In the genomic region with DNA sequence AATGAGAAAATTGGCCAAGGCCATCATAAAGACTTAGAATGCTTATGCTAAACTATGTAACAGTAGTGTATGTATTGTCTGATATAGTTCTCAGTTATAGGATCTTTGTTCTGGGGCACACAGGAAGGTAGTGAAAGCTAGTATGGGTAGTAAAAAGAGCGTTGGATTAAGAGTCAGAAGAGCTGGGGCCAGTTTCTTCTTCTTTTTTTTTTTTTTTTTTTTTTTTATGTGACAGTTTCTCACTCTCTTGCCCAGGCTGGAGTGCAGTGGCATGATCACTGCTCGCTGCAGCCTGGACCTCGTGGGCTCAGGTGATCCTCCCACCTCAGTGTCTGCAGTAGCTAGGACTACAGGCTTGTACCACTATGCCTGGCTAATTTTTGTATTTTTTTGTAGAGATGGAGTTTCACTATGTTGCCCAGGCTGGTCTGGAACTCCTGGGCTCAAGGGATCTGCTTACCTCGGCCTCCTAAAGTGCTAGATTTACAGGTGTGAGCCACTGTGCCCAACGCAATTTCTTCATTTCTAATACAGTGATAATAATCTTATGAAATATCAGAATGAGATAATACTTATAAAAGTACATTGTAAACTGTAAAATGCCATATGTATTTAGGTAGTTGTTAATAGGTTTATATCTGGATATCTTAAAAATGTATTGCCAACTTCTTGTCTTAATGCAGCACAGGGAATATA, we compare ENCODE assay signal across 1 cellular context.
TF ChIP-seq lines count a peak whose summit lies in the region.

No MANE protein-coding gene starts in this region.

TF ChIP-seq in WTC11, 78 proteins besides CTCF, POLR2A, EP300 and RAD21 (continued from another document):
- TF ChIP-seq, protein P1, sequence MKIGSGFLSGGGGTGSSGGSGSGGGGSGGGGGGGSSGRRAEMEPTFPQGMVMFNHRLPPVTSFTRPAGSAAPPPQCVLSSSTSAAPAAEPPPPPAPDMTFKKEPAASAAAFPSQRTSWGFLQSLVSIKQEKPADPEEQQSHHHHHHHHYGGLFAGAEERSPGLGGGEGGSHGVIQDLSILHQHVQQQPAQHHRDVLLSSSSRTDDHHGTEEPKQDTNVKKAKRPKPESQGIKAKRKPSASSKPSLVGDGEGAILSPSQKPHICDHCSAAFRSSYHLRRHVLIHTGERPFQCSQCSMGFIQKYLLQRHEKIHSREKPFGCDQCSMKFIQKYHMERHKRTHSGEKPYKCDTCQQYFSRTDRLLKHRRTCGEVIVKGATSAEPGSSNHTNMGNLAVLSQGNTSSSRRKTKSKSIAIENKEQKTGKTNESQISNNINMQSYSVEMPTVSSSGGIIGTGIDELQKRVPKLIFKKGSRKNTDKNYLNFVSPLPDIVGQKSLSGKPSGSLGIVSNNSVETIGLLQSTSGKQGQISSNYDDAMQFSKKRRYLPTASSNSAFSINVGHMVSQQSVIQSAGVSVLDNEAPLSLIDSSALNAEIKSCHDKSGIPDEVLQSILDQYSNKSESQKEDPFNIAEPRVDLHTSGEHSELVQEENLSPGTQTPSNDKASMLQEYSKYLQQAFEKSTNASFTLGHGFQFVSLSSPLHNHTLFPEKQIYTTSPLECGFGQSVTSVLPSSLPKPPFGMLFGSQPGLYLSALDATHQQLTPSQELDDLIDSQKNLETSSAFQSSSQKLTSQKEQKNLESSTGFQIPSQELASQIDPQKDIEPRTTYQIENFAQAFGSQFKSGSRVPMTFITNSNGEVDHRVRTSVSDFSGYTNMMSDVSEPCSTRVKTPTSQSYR (CRISPR knock-in tag; IDR thresholded peaks at IDR 0.05): no peak
- TF ChIP-seq, protein P2, sequence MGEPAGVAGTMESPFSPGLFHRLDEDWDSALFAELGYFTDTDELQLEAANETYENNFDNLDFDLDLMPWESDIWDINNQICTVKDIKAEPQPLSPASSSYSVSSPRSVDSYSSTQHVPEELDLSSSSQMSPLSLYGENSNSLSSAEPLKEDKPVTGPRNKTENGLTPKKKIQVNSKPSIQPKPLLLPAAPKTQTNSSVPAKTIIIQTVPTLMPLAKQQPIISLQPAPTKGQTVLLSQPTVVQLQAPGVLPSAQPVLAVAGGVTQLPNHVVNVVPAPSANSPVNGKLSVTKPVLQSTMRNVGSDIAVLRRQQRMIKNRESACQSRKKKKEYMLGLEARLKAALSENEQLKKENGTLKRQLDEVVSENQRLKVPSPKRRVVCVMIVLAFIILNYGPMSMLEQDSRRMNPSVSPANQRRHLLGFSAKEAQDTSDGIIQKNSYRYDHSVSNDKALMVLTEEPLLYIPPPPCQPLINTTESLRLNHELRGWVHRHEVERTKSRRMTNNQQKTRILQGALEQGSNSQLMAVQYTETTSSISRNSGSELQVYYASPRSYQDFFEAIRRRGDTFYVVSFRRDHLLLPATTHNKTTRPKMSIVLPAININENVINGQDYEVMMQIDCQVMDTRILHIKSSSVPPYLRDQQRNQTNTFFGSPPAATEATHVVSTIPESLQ (CRISPR knock-in tag; IDR thresholded peaks at IDR 0.05): no peak
- no peak for TF ChIP-seq NFE2L1 (CRISPR knock-in tag; IDR thresholded peaks at IDR 0.05)
- TF ChIP-seq ZBTB21 (CRISPR knock-in tag; IDR thresholded peaks at IDR 0.05; ENCODE audit: borderline replicate concordance): no peak
- TF ChIP-seq, protein P3, sequence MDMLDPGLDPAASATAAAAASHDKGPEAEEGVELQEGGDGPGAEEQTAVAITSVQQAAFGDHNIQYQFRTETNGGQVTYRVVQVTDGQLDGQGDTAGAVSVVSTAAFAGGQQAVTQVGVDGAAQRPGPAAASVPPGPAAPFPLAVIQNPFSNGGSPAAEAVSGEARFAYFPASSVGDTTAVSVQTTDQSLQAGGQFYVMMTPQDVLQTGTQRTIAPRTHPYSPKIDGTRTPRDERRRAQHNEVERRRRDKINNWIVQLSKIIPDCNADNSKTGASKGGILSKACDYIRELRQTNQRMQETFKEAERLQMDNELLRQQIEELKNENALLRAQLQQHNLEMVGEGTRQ (CRISPR knock-in tag; IDR thresholded peaks at IDR 0.05): no peak
- TF ChIP-seq, protein P4, sequence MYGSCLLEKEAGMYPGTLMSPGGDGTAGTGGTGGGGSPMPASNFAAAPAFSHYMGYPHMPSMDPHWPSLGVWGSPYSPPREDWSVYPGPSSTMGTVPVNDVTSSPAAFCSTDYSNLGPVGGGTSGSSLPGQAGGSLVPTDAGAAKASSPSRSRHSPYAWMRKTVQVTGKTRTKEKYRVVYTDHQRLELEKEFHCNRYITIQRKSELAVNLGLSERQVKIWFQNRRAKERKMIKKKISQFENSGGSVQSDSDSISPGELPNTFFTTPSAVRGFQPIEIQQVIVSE (CRISPR knock-in tag; IDR thresholded peaks at IDR 0.05; ENCODE audit: borderline replicate concordance): no peak
- TF ChIP-seq, protein P5, sequence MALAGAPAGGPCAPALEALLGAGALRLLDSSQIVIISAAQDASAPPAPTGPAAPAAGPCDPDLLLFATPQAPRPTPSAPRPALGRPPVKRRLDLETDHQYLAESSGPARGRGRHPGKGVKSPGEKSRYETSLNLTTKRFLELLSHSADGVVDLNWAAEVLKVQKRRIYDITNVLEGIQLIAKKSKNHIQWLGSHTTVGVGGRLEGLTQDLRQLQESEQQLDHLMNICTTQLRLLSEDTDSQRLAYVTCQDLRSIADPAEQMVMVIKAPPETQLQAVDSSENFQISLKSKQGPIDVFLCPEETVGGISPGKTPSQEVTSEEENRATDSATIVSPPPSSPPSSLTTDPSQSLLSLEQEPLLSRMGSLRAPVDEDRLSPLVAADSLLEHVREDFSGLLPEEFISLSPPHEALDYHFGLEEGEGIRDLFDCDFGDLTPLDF (CRISPR knock-in tag; IDR thresholded peaks at IDR 0.05): no peak
- TF ChIP-seq ATF1 (CRISPR knock-in tag; IDR thresholded peaks at IDR 0.05): no peak
- TF ChIP-seq, protein P6, sequence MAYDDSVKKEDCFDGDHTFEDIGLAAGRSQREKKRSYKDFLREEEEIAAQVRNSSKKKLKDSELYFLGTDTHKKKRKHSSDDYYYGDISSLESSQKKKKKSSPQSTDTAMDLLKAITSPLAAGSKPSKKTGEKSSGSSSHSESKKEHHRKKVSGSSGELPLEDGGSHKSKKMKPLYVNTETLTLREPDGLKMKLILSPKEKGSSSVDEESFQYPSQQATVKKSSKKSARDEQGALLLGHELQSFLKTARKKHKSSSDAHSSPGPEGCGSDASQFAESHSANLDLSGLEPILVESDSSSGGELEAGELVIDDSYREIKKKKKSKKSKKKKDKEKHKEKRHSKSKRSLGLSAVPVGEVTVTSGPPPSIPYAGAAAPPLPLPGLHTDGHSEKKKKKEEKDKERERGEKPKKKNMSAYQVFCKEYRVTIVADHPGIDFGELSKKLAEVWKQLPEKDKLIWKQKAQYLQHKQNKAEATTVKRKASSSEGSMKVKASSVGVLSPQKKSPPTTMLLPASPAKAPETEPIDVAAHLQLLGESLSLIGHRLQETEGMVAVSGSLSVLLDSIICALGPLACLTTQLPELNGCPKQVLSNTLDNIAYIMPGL (CRISPR knock-in tag; IDR thresholded peaks at IDR 0.05): no peak
- no peak for TF ChIP-seq GABPB1 (CRISPR knock-in tag; IDR thresholded peaks at IDR 0.05)
